ENCODE assay signal across 1 cellular context in genomic region chr1:91889717-91890459, GRCh38.
TF ChIP-seq lines count a peak whose summit lies in the region.

No MANE protein-coding gene starts in this region.

TF ChIP-seq in GM23338, 12 proteins besides CTCF, POLR2A, EP300 and RAD21 (continued from another document):
- TF ChIP-seq, protein P1, sequence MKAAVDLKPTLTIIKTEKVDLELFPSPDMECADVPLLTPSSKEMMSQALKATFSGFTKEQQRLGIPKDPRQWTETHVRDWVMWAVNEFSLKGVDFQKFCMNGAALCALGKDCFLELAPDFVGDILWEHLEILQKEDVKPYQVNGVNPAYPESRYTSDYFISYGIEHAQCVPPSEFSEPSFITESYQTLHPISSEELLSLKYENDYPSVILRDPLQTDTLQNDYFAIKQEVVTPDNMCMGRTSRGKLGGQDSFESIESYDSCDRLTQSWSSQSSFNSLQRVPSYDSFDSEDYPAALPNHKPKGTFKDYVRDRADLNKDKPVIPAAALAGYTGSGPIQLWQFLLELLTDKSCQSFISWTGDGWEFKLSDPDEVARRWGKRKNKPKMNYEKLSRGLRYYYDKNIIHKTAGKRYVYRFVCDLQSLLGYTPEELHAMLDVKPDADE (IDR thresholded peaks at IDR 0.05) = no peak
- no peak for TF ChIP-seq ZNF462 (CRISPR knock-in tag; IDR thresholded peaks at IDR 0.05)
- TF ChIP-seq NANOG (IDR thresholded peaks at IDR 0.05; ENCODE audit: borderline replicate concordance) = no peak
- no peak for TF ChIP-seq STAT1 (IDR thresholded peaks at IDR 0.05; ENCODE audit: unreplicated experiment)
- no peak for TF ChIP-seq EZH2 (IDR thresholded peaks at IDR 0.05; ENCODE audit: low read depth, unreplicated experiment)
TF ChIP-seq in GM23338: peak in this region for 0.
